Comparison of ENCODE assay signal across 25 cellular contexts in the genomic region with DNA sequence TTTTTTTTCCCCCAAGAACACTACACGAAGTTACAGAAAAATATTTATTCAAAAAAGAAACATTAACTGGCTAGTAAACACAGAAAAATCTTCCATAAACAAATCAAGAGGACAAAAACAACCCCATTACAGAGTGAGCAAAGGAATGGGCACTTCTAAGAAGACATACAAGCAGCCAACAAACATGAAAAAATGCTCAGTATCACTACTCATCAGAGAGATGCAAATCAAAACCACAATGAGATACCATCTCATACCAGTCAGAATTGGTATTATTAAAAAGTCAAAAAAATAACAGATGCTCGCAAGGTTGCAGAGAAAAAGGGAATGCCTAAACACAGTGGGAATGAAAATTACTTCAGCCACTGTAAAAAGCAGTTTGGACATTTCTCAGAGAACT.
DNase-seq lines count a peak whose midpoint lies in the region; ATAC-seq and TF ChIP-seq lines count a peak whose summit lies in the region.
"Had no signal": no experiment of that assay in that cellular context is flagged by ENCODE, and none has a peak within 500 bp of the region (broad histone marks: within the 10 kb centered on the region; RNA-seq: fewer than 3 reads in every experiment).

No MANE protein-coding gene starts in this region.

- no peak overlapping the region for H3K27ac ChIP-seq in OCI-LY3 (ENCODE audit: low read length)
- H3K27ac ChIP-seq in substantia nigra (ENCODE audit: low read depth, low read length, poor library complexity, severe bottlenecking): no peak overlapping the region
- H3K27ac ChIP-seq: esophagus muscularis mucosa, pancreas, right lobe of liver, suprapubic skin, uterus had no signal

- no peak overlapping the region for H3K4me3 ChIP-seq in OCI-LY3 (ENCODE audit: low read length)
- H3K4me3 ChIP-seq: esophagus muscularis mucosa, K562, pancreas, right lobe of liver, suprapubic skin, uterus had no signal

- ATAC-seq in GM19468 (IDR thresholded peaks at IDR 0.05; ENCODE audit: extremely low read depth, unreplicated experiment): peak; percentile 65
- no peak for ATAC-seq in HG02759 (IDR thresholded peaks at IDR 0.05; ENCODE audit: unreplicated experiment)
- ATAC-seq: activated CD8-positive, alpha-beta T cell treated with anti-CD3 and anti-CD28 coated beads, Interleukin-2, amount 10 ng/mL, durations not matched to agents 7 days and 5 days; K562; natural killer cell treated with Interleukin-12 subunit alpha and Interleukin-12 subunit beta and Interleukin-15 and Interleukin-18, amount 100 ng/mL, for 72 hours; Panc1; pancreas; right lobe of liver had no signal

- peaks cover 4% of the 10 kb centered on the region for H3K36me3 ChIP-seq in OCI-LY3 (replicated peaks; ENCODE audit: low read depth, low read length)
- H3K36me3 ChIP-seq: pancreas, right lobe of liver, suprapubic skin had no signal

- DNase-seq in EL: peak; percentile 55
- peak; percentile 34 for DNase-seq in fibroblast of peridontal ligament (ENCODE audit: extremely low read depth)
- DNase-seq in substantia nigra (lab: John Stamatoyannopoulos, UW): no peak
- no peak for DNase-seq in NCI-H226
- DNase-seq in NCI-H510A (lab: John Stamatoyannopoulos, UW): no peak
- DNase-seq: activated CD4-positive, CD25-positive, alpha-beta regulatory T cell; activated CD8-positive, alpha-beta T cell treated with anti-CD3 and anti-CD28 coated beads, Interleukin-2, amount 10 ng/mL, durations not matched to agents 7 days and 5 days; activated naive CD4-positive, alpha-beta T cell; activated T-cell treated with anti-CD3 and anti-CD28 coated beads, Interleukin-2, amount 50 U/mL, for 1 hour; anterior cingulate cortex; CD4-positive, CD25-positive, alpha-beta regulatory T cell; effector memory CD4-positive, alpha-beta T cell; NCI-H187 treated with DMSO at 0.1 percent for 48 hours; NCI-H2227 treated with DMSO at 0.1 percent for 48 hours; pancreas; right lobe of liver; uterus had no signal

- no peak overlapping the region for H2AFZ ChIP-seq in OCI-LY3 (ENCODE audit: low read depth, low read length)

- peaks cover 8% of the 10 kb centered on the region for H3K4me1 ChIP-seq in OCI-LY3 (ENCODE audit: low read length)
- H3K4me1 ChIP-seq: esophagus muscularis mucosa, pancreas, right lobe of liver, suprapubic skin, uterus had no signal

- no peaks in the 10 kb centered on the region for H3K79me2 ChIP-seq in OCI-LY3 (ENCODE audit: low read length)

- H4K20me1 ChIP-seq in OCI-LY3 (ENCODE audit: insufficient read depth, low read length): no peaks in the 10 kb centered on the region

- no peaks in the 10 kb centered on the region for H3K9me3 ChIP-seq in OCI-LY3 (ENCODE audit: insufficient read depth, low read length)
- H3K9me3 ChIP-seq: esophagus muscularis mucosa, pancreas, right lobe of liver, suprapubic skin, uterus had no signal

- 0 out of 2 replicates have a peak overlapping the region, but pooled peaks have one; percentile 9 for H3K4me2 ChIP-seq in OCI-LY3 (ENCODE audit: low read length)

- H3K9ac ChIP-seq in OCI-LY3 (ENCODE audit: low read length): no peak overlapping the region

- no peaks in the 10 kb centered on the region for H3K27me3 ChIP-seq in OCI-LY3 (ENCODE audit: low read depth, low read length)
- H3K27me3 ChIP-seq: esophagus muscularis mucosa, pancreas, right lobe of liver, suprapubic skin, uterus had no signal

- TF ChIP-seq CTCF in OCI-LY3 (IDR thresholded peaks at IDR 0.05; ENCODE audit: low read depth, low read length): no peak

Comparison
In these comparisons a context has a peak if more than half of its experiments do, and no peak if none do; other contexts are left out.
1. DNase-seq: peak in EL (single experiment) and fibroblast of peridontal ligament (single experiment); none in substantia nigra (0 of 49), NCI-H226 (single experiment) and NCI-H510A (single experiment).